10 cellular contexts compared by ENCODE assay signal in the genomic region with DNA sequence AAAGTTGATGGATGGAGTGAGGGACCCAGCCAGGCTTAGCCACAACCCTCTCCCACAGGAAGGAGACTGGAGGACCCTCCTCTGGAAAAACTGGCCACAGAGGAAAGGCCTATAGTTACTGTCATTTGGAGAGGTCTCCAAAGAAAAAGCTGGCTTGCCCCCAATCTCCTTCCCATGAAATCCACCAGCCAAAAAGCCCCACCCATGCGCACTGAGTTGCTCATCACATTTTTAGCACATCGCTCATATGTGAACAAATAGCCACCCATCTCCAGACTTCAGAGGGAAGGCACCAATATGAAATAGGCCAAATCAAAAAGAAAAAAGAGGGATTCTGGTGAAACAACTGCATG. TPM values are rescaled to one million over a fixed set of nuclear protein-coding genes. Genes with fewer than 3 reads are reported as not detected.
DNase-seq lines count a peak whose midpoint lies in the region; ATAC-seq and TF ChIP-seq lines count a peak whose summit lies in the region.
"Had no signal": no experiment of that assay in that cellular context is flagged by ENCODE, and none has a peak within 500 bp of the region (broad histone marks: within the 10 kb centered on the region; RNA-seq: fewer than 3 reads in every experiment).

No MANE protein-coding gene starts in this region.

- H3K9me3 ChIP-seq in PC-9 (ENCODE audit: insufficient read depth, low read depth), result no peaks in the 10 kb centered on the region
- H3K9me3 ChIP-seq in fibroblast of lung (ENCODE audit: control insufficient read depth, insufficient read depth, low read depth, low read length), result no peaks in the 10 kb centered on the region

- no peak overlapping the region for H2AFZ ChIP-seq in PC-9
- no peak overlapping the region for H2AFZ ChIP-seq in fibroblast of lung (ENCODE audit: low read length)

- ATAC-seq in HG02970 (IDR thresholded peaks at IDR 0.05; ENCODE audit: low FRiP score, unreplicated experiment), result no peak
- ATAC-seq: GM12878 had no signal

- peak overlapping the region; percentile 23 for H3K4me2 ChIP-seq in PC-9
- peak overlapping the region; percentile 1 for H3K4me2 ChIP-seq in fibroblast of lung (ENCODE audit: extremely low read depth, insufficient read depth, low read length)

- H3K9me2 ChIP-seq in PC-9 (ENCODE audit: insufficient read depth), result no peaks in the 10 kb centered on the region

- CTCF ChIA-PET in PC-9 (lab: Charles Lee), result no interaction called here

- intact Hi-C loops in PC-9 (cut with micrococcal nuclease; ENCODE audit: unreplicated experiment), result loop anchor here (5.0 kb wide), 1 partner anchor 35 kb away; a partner anchor contains a TSS
- intact Hi-C loops in activated T-helper 1 cell treated with anti-CD3 and anti-CD28 coated beads, Interleukin-12 subunit alpha, Interleukin-12 subunit beta, Interleukin-2, Interleukin-4 antibody, amounts not matched to agents 30 ng/mL and 10 ng/mL and 1 ng/mL, durations not matched to agents 14 hours and 24 hours and 36 hours (cut with micrococcal nuclease), result no loop called here

- H3K27ac ChIP-seq in PC-9, result peak overlapping the region; percentile 66
- H3K27ac ChIP-seq in fibroblast of lung (ENCODE audit: insufficient read depth, low read length), result peak overlapping the region; percentile 71

- TF ChIP-seq CTCF in PC-9 (conservative IDR thresholded peaks at IDR 0.05) (no peak), fibroblast of lung (conservative IDR thresholded peaks at IDR 0.05 in 1 of 2, IDR thresholded peaks at IDR 0.05 in 1 of 2; ENCODE audit: low read depth in 1 of 2, low read length in 2 of 2) (no peak), nephron progenitor cell (IDR thresholded peaks at IDR 0.05) (no peak)

- H3K4me1 Mint-ChIP-seq in nephron progenitor cell, result peaks cover 5% of the 10 kb centered on the region
- H3K4me1 Mint-ChIP-seq in activated T-helper 1 cell treated with anti-CD3 and anti-CD28 coated beads, Interleukin-12 subunit alpha, Interleukin-12 subunit beta, Interleukin-2, Interleukin-4 antibody, amounts not matched to agents 30 ng/mL and 10 ng/mL and 1 ng/mL, durations not matched to agents 14 hours and 24 hours and 36 hours (ENCODE audit: low read depth), result no peaks in the 10 kb centered on the region
- H3K4me1 Mint-ChIP-seq: activated naive CD4-positive, alpha-beta T cell treated with anti-CD3 and anti-CD28 coated beads, Interleukin-2, amount 50 U/mL, for 24 hours had no signal

- H3K9me3 Mint-ChIP-seq in nephron progenitor cell, result no peaks in the 10 kb centered on the region
- H3K9me3 Mint-ChIP-seq in activated T-helper 1 cell treated with anti-CD3 and anti-CD28 coated beads, Interleukin-12 subunit alpha, Interleukin-12 subunit beta, Interleukin-2, Interleukin-4 antibody, amounts not matched to agents 30 ng/mL and 10 ng/mL and 1 ng/mL, durations not matched to agents 14 hours and 24 hours and 36 hours, result no peaks in the 10 kb centered on the region
- H3K9me3 Mint-ChIP-seq: activated naive CD4-positive, alpha-beta T cell treated with anti-CD3 and anti-CD28 coated beads, Interleukin-2, amount 50 U/mL, for 24 hours had no signal

- H3K4me3 ChIP-seq in PC-9, result no peak overlapping the region
- no peak overlapping the region for H3K4me3 ChIP-seq in fibroblast of lung (replicated peaks in 1 of 4; ENCODE audit: control extremely low read depth in 1 of 4, insufficient read depth in 1 of 4, low read depth in 3 of 4, low read length in 4 of 4)
- H3K4me3 ChIP-seq: GM12878 had no signal

- peaks cover 14% of the 10 kb centered on the region for H3K36me3 Mint-ChIP-seq in nephron progenitor cell (ENCODE audit: low read depth)
- H3K36me3 Mint-ChIP-seq in activated T-helper 1 cell treated with anti-CD3 and anti-CD28 coated beads, Interleukin-12 subunit alpha, Interleukin-12 subunit beta, Interleukin-2, Interleukin-4 antibody, amounts not matched to agents 30 ng/mL and 10 ng/mL and 1 ng/mL, durations not matched to agents 14 hours and 24 hours and 36 hours (ENCODE audit: low read depth), result peaks cover 10% of the 10 kb centered on the region

- no peak overlapping the region for H3K27ac Mint-ChIP-seq in nephron progenitor cell
- H3K27ac Mint-ChIP-seq in activated T-helper 1 cell treated with anti-CD3 and anti-CD28 coated beads, Interleukin-12 subunit alpha, Interleukin-12 subunit beta, Interleukin-2, Interleukin-4 antibody, amounts not matched to agents 30 ng/mL and 10 ng/mL and 1 ng/mL, durations not matched to agents 14 hours and 24 hours and 36 hours, result no peak overlapping the region
- H3K27ac Mint-ChIP-seq: activated naive CD4-positive, alpha-beta T cell treated with anti-CD3 and anti-CD28 coated beads, Interleukin-2, amount 50 U/mL, for 24 hours had no signal

- DNase-seq in Daoy (ENCODE audit: low read depth) (peak; percentile 65), PC-9 (peak; percentile 30 to 64), fibroblast of lung (ENCODE audit: low read depth in 2 of 2) (peak; percentile 86), non-pigmented ciliary epithelial cell (ENCODE audit: low read depth) (peak; percentile 14), nephron progenitor cell (no peak)
- DNase-seq in activated T-helper 1 cell treated with anti-CD3 and anti-CD28 coated beads, Interleukin-12 subunit alpha, Interleukin-12 subunit beta, Interleukin-2, Interleukin-4 antibody, amounts not matched to agents 30 ng/mL and 10 ng/mL and 1 ng/mL, durations not matched to agents 14 hours and 24 hours and 36 hours (ENCODE audit: low spot score), result no peak
- no peak for DNase-seq in effector CD8-positive, alpha-beta T cell (lab: John Stamatoyannopoulos, UW)

- H4K20me1 ChIP-seq in PC-9 (ENCODE audit: insufficient read depth), result no peaks in the 10 kb centered on the region
- no peaks in the 10 kb centered on the region for H4K20me1 ChIP-seq in fibroblast of lung (ENCODE audit: control insufficient read depth, extremely low read depth, insufficient read depth, low read length)

- H3K36me3 ChIP-seq in PC-9 (ENCODE audit: low read depth) (0 out of 2 replicates have a peak, but pooled peaks cover 2% of the 10 kb centered on the region), fibroblast of lung (ENCODE audit: control insufficient read depth, insufficient read depth, low read length) (no peaks in the 10 kb centered on the region)

- no peaks in the 10 kb centered on the region for H3K79me2 ChIP-seq in PC-9 (ENCODE audit: low read depth)
- no peaks in the 10 kb centered on the region for H3K79me2 ChIP-seq in fibroblast of lung (ENCODE audit: control insufficient read depth, insufficient read depth, low read length)

- POLR2A ChIA-PET in PC-9 (lab: Charles Lee; ENCODE audit: unreplicated experiment), result no interaction called here

- H3K27me3 Mint-ChIP-seq in nephron progenitor cell (ENCODE audit: low read depth, poor library complexity), result peaks cover 3% of the 10 kb centered on the region
- H3K27me3 Mint-ChIP-seq in activated T-helper 1 cell treated with anti-CD3 and anti-CD28 coated beads, Interleukin-12 subunit alpha, Interleukin-12 subunit beta, Interleukin-2, Interleukin-4 antibody, amounts not matched to agents 30 ng/mL and 10 ng/mL and 1 ng/mL, durations not matched to agents 14 hours and 24 hours and 36 hours (ENCODE audit: insufficient read depth), result no peaks in the 10 kb centered on the region
- H3K27me3 Mint-ChIP-seq: activated naive CD4-positive, alpha-beta T cell treated with anti-CD3 and anti-CD28 coated beads, Interleukin-2, amount 50 U/mL, for 24 hours had no signal

- H3K27me3 ChIP-seq in PC-9 (ENCODE audit: insufficient read depth, low read depth), result no peaks in the 10 kb centered on the region
- H3K27me3 ChIP-seq in fibroblast of lung (ENCODE audit: control insufficient read depth, insufficient read depth, low read length), result no peaks in the 10 kb centered on the region

- BruUV-seq in PC-9 (replicated peaks; lab: Mats Ljungman, UMichigan), result no TSS peak

- H3K4me1 ChIP-seq in PC-9 (replicated peaks; ENCODE audit: insufficient read depth) (peaks cover 19% of the 10 kb centered on the region), fibroblast of lung (ENCODE audit: control insufficient read depth, extremely low read depth, insufficient read depth, low read length) (peaks cover 10% of the 10 kb centered on the region)

- H3F3A ChIP-seq in PC-9 (ENCODE audit: insufficient read depth, low read depth), result peaks cover 23% of the 10 kb centered on the region; the same call in 1 of the 2 replicates

- H3K4me3 Mint-ChIP-seq in nephron progenitor cell, result no peak overlapping the region
- H3K4me3 Mint-ChIP-seq in activated T-helper 1 cell treated with anti-CD3 and anti-CD28 coated beads, Interleukin-12 subunit alpha, Interleukin-12 subunit beta, Interleukin-2, Interleukin-4 antibody, amounts not matched to agents 30 ng/mL and 10 ng/mL and 1 ng/mL, durations not matched to agents 14 hours and 24 hours and 36 hours, result no peak overlapping the region
- H3K4me3 Mint-ChIP-seq: activated naive CD4-positive, alpha-beta T cell treated with anti-CD3 and anti-CD28 coated beads, Interleukin-2, amount 50 U/mL, for 24 hours had no signal

- no peak overlapping the region for H3K9ac ChIP-seq in fibroblast of lung (ENCODE audit: insufficient read depth, low read length)

RNA-seq across cellular contexts. Expression of a gene that starts 36.9 kb away (rescaled TPM):
- 155 and 172 TPM in 2 replicates for total RNA-seq in Daoy (2014; rRNA removed; shearing (Covaris generic))
- total RNA-seq in PC-9 (2021) (226 and 263 TPM in 2 replicates), fibroblast of lung (1,004 and 1,312 TPM in 2 replicates)
- 799 and 884 TPM in 2 replicates for polyA plus RNA-seq in fibroblast of lung
- polyA plus RNA-seq in fibroblast of lung (2012), result 976 and 994 TPM in 2 replicates
- 581 and 622 TPM in 2 replicates for polyA minus RNA-seq in fibroblast of lung (ENCODE audit: low replicate concordance)
- total RNA-seq in activated T-helper 1 cell treated with anti-CD3 and anti-CD28 coated beads, Interleukin-12 subunit alpha, Interleukin-12 subunit beta, Interleukin-2, Interleukin-4 antibody, amounts not matched to agents 30 ng/mL and 10 ng/mL and 1 ng/mL, durations not matched to agents 14 hours and 24 hours and 36 hours, result 61.4 and 63.7 TPM in 2 replicates

Comparison
In these comparisons a context has a peak if more than half of its experiments do, and no peak if none do; other contexts are left out.
1. DNase-seq: peak in Daoy (single experiment), PC-9 (2 of 2), fibroblast of lung (2 of 2) and non-pigmented ciliary epithelial cell (single experiment); none in nephron progenitor cell (single experiment), activated T-helper 1 cell treated with anti-CD3 and anti-CD28 coated beads, Interleukin-12 subunit alpha, Interleukin-12 subunit beta, Interleukin-2, Interleukin-4 antibody, amounts not matched to agents 30 ng/mL and 10 ng/mL and 1 ng/mL, durations not matched to agents 14 hours and 24 hours and 36 hours (single experiment) and effector CD8-positive, alpha-beta T cell (single experiment).